Comparison of ENCODE assay signal across 23 cellular contexts in the genomic region with DNA sequence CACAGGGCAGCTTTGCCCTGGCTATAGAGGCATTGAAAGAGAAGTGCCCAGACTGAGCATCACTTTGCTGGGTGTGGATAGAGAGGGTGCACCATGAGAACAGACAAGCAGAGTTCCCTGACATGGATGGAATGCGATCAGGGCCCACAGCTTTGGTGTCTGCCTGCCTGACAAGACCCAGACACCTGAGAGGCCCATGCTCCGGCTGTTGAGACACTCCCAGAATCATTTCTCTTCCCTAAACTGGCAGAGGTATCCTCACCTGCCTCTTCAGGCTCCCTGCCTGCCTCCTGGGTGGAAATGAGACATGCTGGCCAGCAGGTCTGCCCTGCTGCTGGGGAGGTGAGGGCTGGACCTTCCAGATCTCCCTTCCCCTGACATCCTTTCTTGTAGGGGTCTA.
"Had no signal": no experiment of that assay in that cellular context is flagged by ENCODE, and none has a peak within 500 bp of the region (broad histone marks: within the 10 kb centered on the region; RNA-seq: fewer than 3 reads in every experiment).

No MANE protein-coding gene starts in this region.

- H3K9me3 ChIP-seq: Peyer's patch had no signal

- H3K4me3 Mint-ChIP-seq: activated CD4-positive, alpha-beta memory T cell treated with anti-CD3 and anti-CD28 coated beads, Interleukin-2, amount 10 ng/mL, durations not matched to agents 7 days and 5 days; activated naive CD4-positive, alpha-beta T cell treated with anti-CD3 and anti-CD28 coated beads, Interleukin-2, amount 10 ng/mL, durations not matched to agents 7 days and 5 days; activated naive CD8-positive, alpha-beta T cell treated with anti-CD3 and anti-CD28 coated beads for 36 hours; T-helper 1 cell treated with Interleukin-12 subunit alpha and Interleukin-12 subunit beta and Interleukin-4 antibody, amounts not matched to agents 30 μg/mL and 1 μg/mL, for 36 hours had no signal

- H3K27ac Mint-ChIP-seq: activated CD4-positive, alpha-beta memory T cell treated with anti-CD3 and anti-CD28 coated beads, Interleukin-2, amount 10 ng/mL, durations not matched to agents 7 days and 5 days; activated naive CD8-positive, alpha-beta T cell treated with anti-CD3 and anti-CD28 coated beads for 36 hours; activated T-helper 2 cell treated with anti-CD3 and anti-CD28 coated beads, Interferon-gamma antibody, Interleukin-2, Interleukin-4, amounts not matched to agents 10 μg/mL and 5 μg/mL and 100 μg/mL, durations not matched to agents 14 hours and 24 hours and 36 hours; T-helper 1 cell treated with Interleukin-12 subunit alpha and Interleukin-12 subunit beta and Interleukin-4 antibody, amounts not matched to agents 30 μg/mL and 1 μg/mL, for 36 hours had no signal

- DNase-seq: activated CD4-positive, alpha-beta memory T cell treated with anti-CD3 and anti-CD28 coated beads, Interleukin-2, amount 10 ng/mL, durations not matched to agents 7 days and 5 days; activated CD4-positive, alpha-beta T cell treated with anti-CD3 and anti-CD28 coated beads, Interleukin-2, amount 50 U/mL, for 1 hour; activated CD4-positive, CD25-positive, alpha-beta regulatory T cell; activated CD8-positive, alpha-beta memory T cell treated with anti-CD3 and anti-CD28 coated beads, Interleukin-2, amount 50 U/mL, for 48 hours; activated gamma-delta T cell treated with Interleukin-2 at 50 U/mL for 16 hours; activated naive CD4-positive, alpha-beta T cell treated with anti-CD3 and anti-CD28 coated beads, Interleukin-2, amount 10 ng/mL, durations not matched to agents 7 days and 5 days; activated naive CD8-positive, alpha-beta T cell treated with anti-CD3 and anti-CD28 coated beads for 36 hours; activated T-cell treated with anti-CD3 and anti-CD28 coated beads, Interleukin-2, amount 50 U/mL, for 1 hour; brain microvascular endothelial cell; IMR-90; Kasumi-1; KBM-7; NCI-H1105 treated with DMSO at 0.1 percent for 48 hours; NCI-H146; NCI-H187 treated with DMSO at 0.1 percent for 48 hours; NCI-H2081 treated with DMSO at 0.1 percent for 48 hours; NCI-H446; NCI-H524; SHP77 treated with DMSO at 0.1 percent for 48 hours had no signal

- H3K27me3 Mint-ChIP-seq: activated CD4-positive, alpha-beta memory T cell treated with anti-CD3 and anti-CD28 coated beads, Interleukin-2, amount 10 ng/mL, durations not matched to agents 7 days and 5 days; activated naive CD4-positive, alpha-beta T cell treated with anti-CD3 and anti-CD28 coated beads, Interleukin-2, amount 10 ng/mL, durations not matched to agents 7 days and 5 days; activated naive CD8-positive, alpha-beta T cell treated with anti-CD3 and anti-CD28 coated beads for 36 hours had no signal

- H3K27me3 ChIP-seq: brain microvascular endothelial cell, cardiac muscle cell, Peyer's patch had no signal

- H3K9me3 Mint-ChIP-seq: activated CD4-positive, alpha-beta memory T cell treated with anti-CD3 and anti-CD28 coated beads, Interleukin-2, amount 10 ng/mL, durations not matched to agents 7 days and 5 days; activated naive CD4-positive, alpha-beta T cell treated with anti-CD3 and anti-CD28 coated beads, Interleukin-2, amount 10 ng/mL, durations not matched to agents 7 days and 5 days; activated naive CD8-positive, alpha-beta T cell treated with anti-CD3 and anti-CD28 coated beads for 36 hours; activated T-helper 2 cell treated with anti-CD3 and anti-CD28 coated beads, Interferon-gamma antibody, Interleukin-2, Interleukin-4, amounts not matched to agents 10 μg/mL and 5 μg/mL and 100 μg/mL, durations not matched to agents 14 hours and 24 hours and 36 hours; T-helper 1 cell treated with Interleukin-12 subunit alpha and Interleukin-12 subunit beta and Interleukin-4 antibody, amounts not matched to agents 30 μg/mL and 1 μg/mL, for 36 hours had no signal

- H3K27ac ChIP-seq: brain microvascular endothelial cell, cardiac muscle cell, Peyer's patch had no signal

- H3K4me3 ChIP-seq: cardiac muscle cell, Peyer's patch had no signal
